ENCODE assay signal across 9 cellular contexts in genomic region chr10:73695302-73695701, GRCh38. TPM values are rescaled to one million over a fixed set of nuclear protein-coding genes. Genes with fewer than 3 reads are reported as not detected.
"Had no signal": no experiment of that assay in that cellular context is flagged by ENCODE, and none has a peak within 500 bp of the region (broad histone marks: within the 10 kb centered on the region; RNA-seq: fewer than 3 reads in every experiment).

No MANE protein-coding gene starts in this region.

RNA-seq across cellular contexts. Expression of gene SYNPO2L, which starts 39.5 kb away (rescaled TPM):
- total RNA-seq: activated CD8-positive, alpha-beta memory T cell treated with anti-CD3 and anti-CD28 coated beads for 36 hours; activated CD8-positive, alpha-beta T cell treated with anti-CD3 and anti-CD28 coated beads for 36 hours; activated naive CD8-positive, alpha-beta T cell treated with anti-CD3 and anti-CD28 coated beads for 36 hours; activated T-cell treated with anti-CD3 and anti-CD28 coated beads, Interleukin-2, amount 50 U/mL, for 72 hours; activated T-helper 17 cell treated with anti-CD3 and anti-CD28 coated beads, Interleukin-2, amount 50 U/mL, for 72 hours; NCI-H460; Peyer's patch; SJSA1 had no signal

RNA-seq across cellular contexts. Expression of gene MYOZ1, which starts 54.0 kb away (rescaled TPM):
- total RNA-seq: activated CD4-positive, alpha-beta T cell treated with anti-CD3 and anti-CD28 coated beads, Interleukin-2, amount 10 ng/mL, durations not matched to agents 24 days and 14 days; activated CD8-positive, alpha-beta memory T cell treated with anti-CD3 and anti-CD28 coated beads for 36 hours; activated CD8-positive, alpha-beta T cell treated with anti-CD3 and anti-CD28 coated beads for 36 hours; activated naive CD8-positive, alpha-beta T cell treated with anti-CD3 and anti-CD28 coated beads for 36 hours; activated T-cell treated with anti-CD3 and anti-CD28 coated beads, Interleukin-2, amount 50 U/mL, for 72 hours; activated T-helper 17 cell treated with anti-CD3 and anti-CD28 coated beads, Interleukin-2, amount 50 U/mL, for 72 hours; NCI-H460; Peyer's patch; SJSA1 had no signal
